Comparison of ENCODE assay signal across 9 cellular contexts in the genomic region with DNA sequence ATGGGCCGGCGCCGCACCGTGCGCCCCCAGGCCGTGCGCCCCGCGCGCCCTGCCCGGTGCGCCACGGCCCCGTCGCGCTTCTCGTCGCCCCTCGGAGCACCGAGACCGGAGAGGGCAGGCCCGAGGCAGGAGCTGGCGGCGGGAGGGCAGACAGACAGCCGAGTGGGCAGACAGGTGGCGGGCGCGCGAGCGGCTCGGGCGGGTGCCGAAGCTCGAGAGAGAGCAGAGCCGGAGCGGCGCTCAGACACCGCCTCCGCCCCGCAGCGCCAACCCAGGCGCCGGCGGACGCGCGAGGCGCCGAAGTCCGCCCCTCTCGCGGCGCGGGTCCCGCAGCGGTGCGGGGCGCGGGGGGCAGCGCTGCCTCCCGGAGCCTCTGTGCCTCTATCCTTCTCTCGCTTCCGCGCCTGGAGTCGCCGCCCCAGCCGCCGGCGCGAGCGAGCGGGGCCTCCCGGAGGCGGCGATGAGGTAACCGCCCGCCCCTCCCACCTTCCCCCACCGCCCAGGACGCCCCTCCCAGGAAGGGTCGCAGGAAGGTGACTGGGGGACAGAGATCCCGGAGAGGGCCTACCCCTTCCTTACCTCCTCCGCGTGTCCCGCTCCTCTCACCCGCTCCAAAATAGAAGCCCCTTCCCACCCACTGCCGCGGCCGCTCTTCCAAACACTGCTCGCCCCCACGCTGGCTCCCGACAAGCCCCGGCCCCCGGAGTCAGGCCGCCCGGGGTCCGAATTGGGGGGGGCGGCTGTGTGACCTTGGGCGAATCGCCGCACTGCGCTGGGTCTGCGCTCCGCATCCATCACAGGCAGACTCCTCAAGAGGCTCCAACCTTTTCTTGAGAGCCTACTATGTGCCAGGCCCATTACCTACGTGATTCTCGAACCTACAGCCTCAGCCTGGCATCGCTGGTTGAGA. TPM values are rescaled to one million over a fixed set of nuclear protein-coding genes. Genes with fewer than 3 reads are reported as not detected.
DNase-seq lines count a peak whose midpoint lies in the region; ATAC-seq and TF ChIP-seq lines count a peak whose summit lies in the region.
"Had no signal": no experiment of that assay in that cellular context is flagged by ENCODE, and none has a peak within 500 bp of the region (broad histone marks: within the 10 kb centered on the region; RNA-seq: fewer than 3 reads in every experiment).

Gene RASL10A (minus strand): TSS at position 412 of the 910 bp plus-strand sequence. CDS start 451 bp downstream, outside the sequence.

- H3K27me3 Mint-ChIP-seq in GM23338 (ENCODE audit: insufficient read depth, low read depth, poor library complexity): peaks cover 47% of the 10 kb centered on the region
- peaks cover 46% of the 10 kb centered on the region for H3K27me3 Mint-ChIP-seq in mesothelial cell of epicardium (ENCODE audit: low read depth)

- no peaks in the 10 kb centered on the region for H3K36me3 ChIP-seq in GM23338 (ENCODE audit: insufficient read depth)

- peaks cover 9% of the 10 kb centered on the region for H4K20me1 ChIP-seq in GM23338 (replicated peaks; ENCODE audit: insufficient read depth)

- H3K4me3 Mint-ChIP-seq in GM23338 (peak within 1 kb of the TSS; percentile 68), mesothelial cell of epicardium (peak within 1 kb of the TSS; percentile 60)

- peak within 1 kb of the TSS; percentile 84 for H3K4me2 ChIP-seq in GM23338

- H3K4me3 ChIP-seq in GM23338 (peak within 1 kb of the TSS; percentile 61), astrocyte of the spinal cord (ENCODE audit: low read depth, low read length) (peak within 1 kb of the TSS; percentile 7)

- H2AFZ ChIP-seq in GM23338: peak within 1 kb of the TSS; percentile 91

- H3K36me3 Mint-ChIP-seq in GM23338 (ENCODE audit: low read depth): peaks cover 7% of the 10 kb centered on the region; the same call in 1 of the 3 replicates
- peaks cover 3% of the 10 kb centered on the region for H3K36me3 Mint-ChIP-seq in mesothelial cell of epicardium

- no peak within 1 kb of the TSS for H3K27ac Mint-ChIP-seq in GM23338
- H3K27ac Mint-ChIP-seq in mesothelial cell of epicardium: no peak within 1 kb of the TSS

- H3F3A ChIP-seq in GM23338 (replicated peaks; ENCODE audit: low read depth): peaks cover 24% of the 10 kb centered on the region

- H3K4me1 Mint-ChIP-seq in GM23338 (peaks cover 20% of the 10 kb centered on the region), mesothelial cell of epicardium (peaks cover 13% of the 10 kb centered on the region)

- no peaks in the 10 kb centered on the region for H3K9me2 ChIP-seq in GM23338 (ENCODE audit: insufficient read depth)

- DNase-seq in 8988T (peak; percentile 64), GM23338 (ENCODE audit: low spot score) (peak; percentile 64), astrocyte of the spinal cord (ENCODE audit: low read depth, low spot score) (no peak), mesothelial cell of epicardium (ENCODE audit: low spot score in 2 of 2, unreplicated experiment in 2 of 2) (no peak), islet precursor cell (no peak), EL (no peak)
- DNase-seq in effector CD4-positive, alpha-beta T cell: no peak

- no peak for TF ChIP-seq POLR2A in GM18505 (IDR thresholded peaks at IDR 0.05; ENCODE audit: borderline replicate concordance, extremely low read depth, insufficient read depth, insufficient read length)

- no peaks in the 10 kb centered on the region for H3K79me2 ChIP-seq in GM23338 (replicated peaks; ENCODE audit: insufficient read depth)

- ATAC-seq in GM23338 (peak; percentile 6; the same call in 2 of the 3 replicates), GM18505 (IDR thresholded peaks at IDR 0.05; ENCODE audit: unreplicated experiment) (no peak)

- H3K4me1 ChIP-seq in GM23338 (ENCODE audit: insufficient read depth): peaks cover 5% of the 10 kb centered on the region; the same call in 1 of the 2 replicates

- peaks cover 54% of the 10 kb centered on the region for H3K27me3 ChIP-seq in GM23338 (ENCODE audit: insufficient read depth)

- H3K9me3 Mint-ChIP-seq in GM23338 (peaks cover 21% of the 10 kb centered on the region), mesothelial cell of epicardium (no peaks in the 10 kb centered on the region)

- TF ChIP-seq CTCF in GM23338 (conservative IDR thresholded peaks at IDR 0.05; ENCODE audit: low read depth in 2 of 2) (no peak), astrocyte of the spinal cord (IDR thresholded peaks at IDR 0.05; ENCODE audit: low read depth, low read length) (no peak), mesothelial cell of epicardium (IDR thresholded peaks at IDR 0.05; ENCODE audit: unreplicated experiment) (no peak)

- H3K27ac ChIP-seq in GM23338 (ENCODE audit: low read depth): no peak within 1 kb of the TSS

- in situ Hi-C loops in astrocyte of the spinal cord (cut with HindIII; ENCODE audit: low sequenced_read_pairs): no loop called here

TF ChIP-seq in GM23338, 12 proteins besides CTCF, POLR2A, EP300 and RAD21:
- TF ChIP-seq ETS1 (IDR thresholded peaks at IDR 0.05) (no peak), EZH2 (IDR thresholded peaks at IDR 0.05; ENCODE audit: low read depth, unreplicated experiment) (peak; percentile 77)

RNA-seq across cellular contexts. Expression of gene RASL10A, which starts in this region (rescaled TPM):
- 0.54 and 3.0 TPM in 2 replicates for total RNA-seq in GM23338 (2014; rRNA removed; shearing (Covaris generic))
- polyA plus RNA-seq in GM23338 (2016; fragmentation: Nextera tagmentation; extraction: Ambion mirVana): 0.99 and 1.6 TPM in 2 replicates
- total RNA-seq in mesothelial cell of epicardium: 2.5 to 3.8 TPM (median 3.1 TPM) in 3 replicates
- total RNA-seq: NCI-H460 had no signal

Comparison
In these comparisons a context has a peak if more than half of its experiments do, and no peak if none do; other contexts are left out.
1. DNase-seq: peak in 8988T (single experiment) and GM23338 (single experiment); none in astrocyte of the spinal cord (single experiment), mesothelial cell of epicardium (0 of 2), islet precursor cell (single experiment), effector CD4-positive, alpha-beta T cell (single experiment) and EL (single experiment).